Comparison of ENCODE assay signal across 26 cellular contexts in the genomic region with DNA sequence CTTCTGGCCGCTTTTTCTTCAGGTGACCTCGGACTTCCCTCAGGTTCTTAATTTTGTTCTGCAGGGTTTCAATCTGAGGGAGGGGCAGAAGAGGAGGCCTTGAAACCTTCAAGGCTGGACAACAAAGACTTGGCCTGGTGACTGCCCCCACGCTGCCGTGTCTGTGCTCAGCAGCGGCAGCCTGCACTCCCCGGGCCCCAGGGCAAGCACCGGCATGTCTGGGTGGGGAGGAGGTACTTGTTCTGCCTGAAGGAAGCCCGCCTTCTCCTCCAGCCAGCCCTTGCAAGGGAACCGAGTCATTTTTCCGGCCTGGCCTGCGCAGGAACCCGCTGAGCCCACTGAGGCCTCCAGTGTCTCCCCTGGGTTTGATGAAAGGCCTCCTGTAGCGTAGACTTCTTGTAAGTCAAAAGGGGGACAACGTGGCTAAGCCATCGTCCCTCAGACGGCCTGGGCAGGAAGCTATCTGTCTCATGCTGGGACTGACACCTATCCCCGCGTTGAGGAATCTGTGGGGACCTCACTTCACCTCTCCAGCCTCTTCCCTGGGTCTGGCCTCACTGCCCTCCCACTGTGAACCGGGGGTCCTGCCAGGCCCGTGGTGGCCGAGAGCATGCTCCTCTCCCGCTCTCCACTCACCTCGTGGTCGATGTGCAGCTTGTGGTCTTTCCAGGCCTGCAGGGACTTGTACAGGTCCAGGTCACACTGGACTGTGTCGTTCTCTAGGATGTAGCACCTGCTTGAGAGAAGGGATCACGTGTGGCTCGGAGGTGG.
DNase-seq lines count a peak whose midpoint lies in the region; ATAC-seq and TF ChIP-seq lines count a peak whose summit lies in the region.
"Had no signal": no experiment of that assay in that cellular context is flagged by ENCODE, and none has a peak within 500 bp of the region (broad histone marks: within the 10 kb centered on the region; RNA-seq: fewer than 3 reads in every experiment).

No MANE protein-coding gene starts in this region.

- H3K27ac ChIP-seq in RWPE2 (ENCODE audit: poor library complexity, severe bottlenecking): peak overlapping the region; percentile 61
- H3K27ac ChIP-seq: parathyroid adenoma, tibial artery had no signal

- peaks cover 69% of the 10 kb centered on the region for H3K36me3 ChIP-seq in RWPE2 (ENCODE audit: low read depth)
- H3K36me3 ChIP-seq: MG63 had no signal

- no peak overlapping the region for H3K4me3 ChIP-seq in RWPE2 (ENCODE audit: severe bottlenecking)
- H3K4me3 ChIP-seq: A549, lung, MG63, tibial artery had no signal

- ATAC-seq in RWPE2 (ENCODE audit: low read depth): peak; percentile 83
- ATAC-seq: A549; activated CD4-positive, alpha-beta T cell treated with anti-CD3 and anti-CD28 coated beads for 36 hours; sciatic nerve had no signal

- CTCF ChIA-PET in activated naive CD4-positive, alpha-beta T cell treated with anti-CD3 and anti-CD28 coated beads, Interleukin-2, amount 10 ng/mL, durations not matched to agents 7 days and 5 days (lab: Charles Lee): interaction anchor here (0.9 to 3.3 kb wide), 4 partner anchors 6 to 955 kb away, joined by 3 to 29 read pairs (median 8); no protein-coding TSS in a partner anchor

- H3K9me3 Mint-ChIP-seq in activated naive CD4-positive, alpha-beta T cell treated with anti-CD3 and anti-CD28 coated beads, Interleukin-2, amount 10 ng/mL, durations not matched to agents 7 days and 5 days: no peaks in the 10 kb centered on the region

- peaks cover 3% of the 10 kb centered on the region for H3K4me1 Mint-ChIP-seq in activated naive CD4-positive, alpha-beta T cell treated with anti-CD3 and anti-CD28 coated beads, Interleukin-2, amount 10 ng/mL, durations not matched to agents 7 days and 5 days

- DNase-seq in activated naive CD4-positive, alpha-beta T cell treated with anti-CD3 and anti-CD28 coated beads, Interleukin-2, amount 10 ng/mL, durations not matched to agents 7 days and 5 days: no peak
- no peak for DNase-seq in activated naive CD4-positive, alpha-beta T cell treated with Interleukin-2 at 50 U/mL for 16 hours
- DNase-seq in RWPE2 (ENCODE audit: low spot score) (peak; percentile 99), left kidney (ENCODE audit: low read depth, low spot score) (peak; percentile 65), ureter (ENCODE audit: low spot score) (peak; percentile 84), NCI-H128 (lab: John Stamatoyannopoulos, UW; ENCODE audit: unreplicated experiment) (no peak), GOT3 (lab: John Stamatoyannopoulos, UW) (no peak)
- no peak for DNase-seq in activated CD4-positive, alpha-beta T cell treated with anti-CD3 and anti-CD28 coated beads, Interleukin-2, amount 50 U/mL, for 4 hours
- DNase-seq: activated CD4-positive, alpha-beta T cell treated with anti-CD3 and anti-CD28 coated beads for 36 hours; activated gamma-delta T cell; Calu3; cerebellar nuclear complex; effector memory CD4-positive, alpha-beta T cell; HCEC 1CT; IMR-90; MG63; naive B cell; NCI-H1694 treated with DMSO at 0.1 percent for 48 hours; NK-92 treated with Interleukin-12 subunit alpha and Interleukin-12 subunit beta, amount 100 ng/mL, for 24 hours; stimulated activated naive CD4-positive, alpha-beta T cell; SW 1271 had no signal

- peak overlapping the region; percentile 39 for H3K27ac Mint-ChIP-seq in activated naive CD4-positive, alpha-beta T cell treated with anti-CD3 and anti-CD28 coated beads, Interleukin-2, amount 10 ng/mL, durations not matched to agents 7 days and 5 days
- H3K27ac Mint-ChIP-seq: activated CD4-positive, alpha-beta T cell treated with anti-CD3 and anti-CD28 coated beads for 36 hours had no signal

- no peaks in the 10 kb centered on the region for H3K27me3 Mint-ChIP-seq in activated naive CD4-positive, alpha-beta T cell treated with anti-CD3 and anti-CD28 coated beads, Interleukin-2, amount 10 ng/mL, durations not matched to agents 7 days and 5 days
- H3K27me3 Mint-ChIP-seq: activated CD4-positive, alpha-beta T cell treated with anti-CD3 and anti-CD28 coated beads for 36 hours; naive B cell had no signal

- H3K36me3 Mint-ChIP-seq in activated naive CD4-positive, alpha-beta T cell treated with anti-CD3 and anti-CD28 coated beads, Interleukin-2, amount 10 ng/mL, durations not matched to agents 7 days and 5 days: peaks cover 3% of the 10 kb centered on the region
- H3K36me3 Mint-ChIP-seq: naive B cell had no signal

- peaks cover 17% of the 10 kb centered on the region for H3K4me1 ChIP-seq in RWPE2 (ENCODE audit: insufficient read depth, poor library complexity, severe bottlenecking)

- no peak overlapping the region for H3K4me3 Mint-ChIP-seq in activated naive CD4-positive, alpha-beta T cell treated with anti-CD3 and anti-CD28 coated beads, Interleukin-2, amount 10 ng/mL, durations not matched to agents 7 days and 5 days
- H3K4me3 Mint-ChIP-seq: activated CD4-positive, alpha-beta T cell treated with anti-CD3 and anti-CD28 coated beads for 36 hours had no signal

- no peaks in the 10 kb centered on the region for H3K9me3 ChIP-seq in RWPE2 (ENCODE audit: severe bottlenecking)
- H3K9me3 ChIP-seq: A549, MG63, tibial artery had no signal

- no peaks in the 10 kb centered on the region for H3K27me3 ChIP-seq in RWPE2 (ENCODE audit: insufficient read depth, poor library complexity, severe bottlenecking)
- H3K27me3 ChIP-seq: MG63, tibial artery had no signal

- TF ChIP-seq CTCF in RWPE2 (IDR thresholded peaks at IDR 0.05; ENCODE audit: poor library complexity, severe bottlenecking): peak; percentile 41

Comparison
In these comparisons a context has a peak if more than half of its experiments do, and no peak if none do; other contexts are left out.
1. DNase-seq: peak in RWPE2 (single experiment), left kidney (single experiment) and ureter (single experiment); none in activated naive CD4-positive, alpha-beta T cell treated with anti-CD3 and anti-CD28 coated beads, Interleukin-2, amount 10 ng/mL, durations not matched to agents 7 days and 5 days (single experiment), activated naive CD4-positive, alpha-beta T cell treated with Interleukin-2 at 50 U/mL for 16 hours (single experiment), activated CD4-positive, alpha-beta T cell treated with anti-CD3 and anti-CD28 coated beads, Interleukin-2, amount 50 U/mL, for 4 hours (0 of 2), NCI-H128 (single experiment) and GOT3 (single experiment).